7 cellular contexts compared by ENCODE assay signal in the genomic region with DNA sequence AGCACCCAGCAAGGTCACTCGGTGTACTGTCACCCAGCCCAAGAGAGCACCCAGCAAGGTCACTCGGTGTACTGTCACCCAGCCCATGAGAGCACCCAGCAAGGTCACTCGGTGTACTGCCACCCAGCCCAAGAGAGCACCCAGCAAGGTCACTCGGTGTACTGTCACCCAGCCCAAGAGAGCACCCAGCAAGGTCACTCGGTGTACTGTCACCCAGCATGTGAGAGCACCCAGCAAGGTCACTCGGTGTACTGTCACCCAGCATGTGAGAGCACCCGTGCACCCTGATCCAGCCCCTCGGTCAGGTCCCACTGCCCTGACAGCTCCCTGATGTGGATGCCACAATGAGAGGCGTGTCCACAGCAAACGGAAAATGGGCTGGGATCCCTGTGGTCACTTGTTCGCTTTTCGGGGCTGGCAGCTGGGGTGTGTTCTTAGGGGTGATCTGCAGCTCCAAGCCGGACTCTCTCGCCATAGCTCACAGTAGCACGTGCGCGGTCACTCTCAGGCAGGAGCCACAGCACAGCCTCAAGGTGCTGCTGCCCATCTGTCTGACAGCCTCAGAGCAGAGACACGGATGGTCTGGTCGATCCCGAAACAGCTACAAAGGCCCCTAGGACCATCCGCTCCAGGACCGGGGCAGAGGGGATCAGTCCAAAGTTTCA.
A peak's percentile ranks its signal among the peaks of the same experiment; 100 is the strongest.
DNase-seq lines count a peak whose midpoint lies in the region; ATAC-seq, FAIRE-seq and TF ChIP-seq lines count a peak whose summit lies in the region.
"Not testable (repeated sequence)": the region's sequence is repeated elsewhere in the genome, so short reads cannot be mapped to it uniquely, and the experiment has no call there.

No MANE protein-coding gene starts in this region.

- CTCF ChIA-PET in activated naive CD4-positive, alpha-beta T cell treated with anti-CD3 and anti-CD28 coated beads, Interleukin-2, amount 10 ng/mL, durations not matched to agents 7 days and 5 days (lab: Charles Lee) = not testable (repeated sequence)

- not testable (repeated sequence) for FAIRE-seq in kidney (lab: Jason Lieb, UNC)

- not testable (repeated sequence) for H3K9me3 ChIP-seq in kidney (ENCODE audit: control insufficient read depth in 1 of 2, low read length in 2 of 2); mucosa of descending colon; upper lobe of left lung

- intact Hi-C loops in kidney (cut with DNase I); mucosa of descending colon (cut with DNase I, micrococcal nuclease); sciatic nerve (cut with DNase I): not testable (repeated sequence)

- H3K27me3 ChIP-seq in upper lobe of left lung = not testable (repeated sequence)

- H3K27ac Mint-ChIP-seq in activated naive CD4-positive, alpha-beta T cell treated with anti-CD3 and anti-CD28 coated beads, Interleukin-2, amount 10 ng/mL, durations not matched to agents 7 days and 5 days; glutamatergic neuron (ENCODE audit: unreplicated experiment): not testable (repeated sequence)

- H3K4me1 Mint-ChIP-seq in activated naive CD4-positive, alpha-beta T cell treated with anti-CD3 and anti-CD28 coated beads, Interleukin-2, amount 10 ng/mL, durations not matched to agents 7 days and 5 days; glutamatergic neuron (ENCODE audit: low read depth, unreplicated experiment): not testable (repeated sequence)

- TF ChIP-seq POLR2A in upper lobe of left lung (IDR thresholded peaks at IDR 0.05) = not testable (repeated sequence)

- WGBS in upper lobe of left lung, 2 donors = 83 to 90% methylated on average over 8 to 14 of the region's 22 CpGs

- DNase-seq in GM12865 (ENCODE audit: low read depth) (peak; percentile 17), glutamatergic neuron (peak; percentile 12), kidney (peak; percentile 56), mucosa of descending colon (peak in 2 of 3 donors; percentile 8 to 42), sciatic nerve (ENCODE audit: low spot score) (peak; percentile 63), upper lobe of left lung (peak; percentile 18 to 56)
- DNase-seq in activated naive CD4-positive, alpha-beta T cell treated with anti-CD3 and anti-CD28 coated beads, Interleukin-2, amount 10 ng/mL, durations not matched to agents 7 days and 5 days = peak; percentile 8

- H3K4me3 ChIP-seq in GM12865 (ENCODE audit: low read depth, low read length); kidney (ENCODE audit: low read length in 2 of 2); mucosa of descending colon; upper lobe of left lung: not testable (repeated sequence)

- H3K27ac ChIP-seq in kidney (ENCODE audit: low read depth in 2 of 2, low read length in 2 of 2); upper lobe of left lung: not testable (repeated sequence)

- ATAC-seq in mucosa of descending colon; sciatic nerve; upper lobe of left lung (ENCODE audit: low FRiP score in 2 of 2): not testable (repeated sequence)

- H3K27me3 Mint-ChIP-seq in activated naive CD4-positive, alpha-beta T cell treated with anti-CD3 and anti-CD28 coated beads, Interleukin-2, amount 10 ng/mL, durations not matched to agents 7 days and 5 days = not testable (repeated sequence)
- peaks cover 11% of the 10 kb centered on the region for H3K27me3 Mint-ChIP-seq in glutamatergic neuron (ENCODE audit: unreplicated experiment)

- TF ChIP-seq CTCF in GM12865 (IDR thresholded peaks at IDR 0.05; ENCODE audit: insufficient read depth, low read depth, low read length, missing control alignments); glutamatergic neuron (IDR thresholded peaks at IDR 0.05; ENCODE audit: partially characterized antibody, unreplicated experiment); kidney (IDR thresholded peaks at IDR 0.05; ENCODE audit: borderline replicate concordance, extremely low read depth, insufficient read depth); mucosa of descending colon (IDR thresholded peaks at IDR 0.05); upper lobe of left lung (IDR thresholded peaks at IDR 0.05): not testable (repeated sequence)

- H3K36me3 ChIP-seq in kidney (ENCODE audit: control insufficient read depth in 1 of 2, insufficient read depth in 2 of 2, low read length in 2 of 2); mucosa of descending colon (ENCODE audit: low read depth); upper lobe of left lung: not testable (repeated sequence)

- TF ChIP-seq EP300 in upper lobe of left lung (IDR thresholded peaks at IDR 0.05) = not testable (repeated sequence)

- not testable (repeated sequence) for H3K36me3 Mint-ChIP-seq in activated naive CD4-positive, alpha-beta T cell treated with anti-CD3 and anti-CD28 coated beads, Interleukin-2, amount 10 ng/mL, durations not matched to agents 7 days and 5 days; glutamatergic neuron (ENCODE audit: unreplicated experiment)

- not testable (repeated sequence) for H3K9ac ChIP-seq in kidney (ENCODE audit: low read length in 2 of 2)

- H3K9me3 Mint-ChIP-seq in activated naive CD4-positive, alpha-beta T cell treated with anti-CD3 and anti-CD28 coated beads, Interleukin-2, amount 10 ng/mL, durations not matched to agents 7 days and 5 days; glutamatergic neuron (ENCODE audit: unreplicated experiment): not testable (repeated sequence)

- H3K4me1 ChIP-seq in kidney (ENCODE audit: control insufficient read depth in 1 of 2, insufficient read depth in 1 of 2, low read depth in 1 of 2, low read length in 2 of 2); mucosa of descending colon (ENCODE audit: low read depth); upper lobe of left lung: not testable (repeated sequence)

- H3K4me3 Mint-ChIP-seq in activated naive CD4-positive, alpha-beta T cell treated with anti-CD3 and anti-CD28 coated beads, Interleukin-2, amount 10 ng/mL, durations not matched to agents 7 days and 5 days; glutamatergic neuron (ENCODE audit: unreplicated experiment): not testable (repeated sequence)

Comparison
In these comparisons a context has a peak if more than half of its experiments do, and no peak if none do; other contexts are left out.
1. DNase-seq: peak in every context shown above with its lines; median percentile 63 in sciatic nerve; 56 in kidney; 37 in upper lobe of left lung; 25 in mucosa of descending colon; 17 in GM12865; 12 in glutamatergic neuron; 8 in activated naive CD4-positive, alpha-beta T cell treated with anti-CD3 and anti-CD28 coated beads, Interleukin-2, amount 10 ng/mL, durations not matched to agents 7 days and 5 days.